ENCODE assay signal across 1 cellular context in the genomic region with DNA sequence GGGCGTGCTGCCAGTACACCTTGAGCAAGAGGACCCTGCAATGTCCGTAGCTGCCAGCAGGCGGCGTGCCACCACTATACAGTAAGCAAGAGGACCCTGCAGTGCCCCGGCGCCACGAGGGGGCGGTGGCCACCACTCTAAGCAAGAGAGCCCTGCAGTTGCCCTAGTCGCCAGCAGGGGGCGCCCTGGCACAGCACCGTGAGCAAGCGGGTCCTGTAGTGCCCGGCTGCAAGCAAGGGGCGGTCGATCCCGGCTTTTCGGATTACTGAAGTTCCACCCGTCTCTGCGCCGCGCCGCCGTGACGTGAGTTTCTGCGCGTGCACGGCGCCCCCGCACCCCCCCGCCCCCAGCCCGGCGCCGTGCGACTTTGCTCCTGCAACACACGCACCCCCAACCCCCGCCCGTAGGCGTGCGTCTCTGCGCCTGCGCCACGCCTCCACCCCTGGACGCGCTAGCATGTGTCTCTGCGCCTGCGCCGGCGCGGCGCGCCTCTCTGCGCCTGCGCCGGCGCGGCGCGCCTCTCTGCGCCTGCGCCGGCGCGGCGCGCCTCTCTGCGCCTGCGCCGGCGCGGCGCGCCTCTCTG. TPM values are rescaled to one million over a fixed set of nuclear protein-coding genes. Genes with fewer than 3 reads are reported as not detected.
"Had no signal": no experiment of that assay in that cellular context is flagged by ENCODE, and none has a peak within 500 bp of the region (broad histone marks: within the 10 kb centered on the region; RNA-seq: fewer than 3 reads in every experiment).

No MANE protein-coding gene starts in this region.

RNA-seq across cellular contexts. Expression of gene IL9R, which starts 31.2 kb away (rescaled TPM):
- total RNA-seq: ascending aorta had no signal
